In genomic region chr6:7108196-7108963, GRCh38 we compare ENCODE assay signal across 8 cellular contexts. TPM values are rescaled to one million over a fixed set of nuclear protein-coding genes. Genes with fewer than 3 reads are reported as not detected.
DNase-seq lines count a peak whose midpoint lies in the region.

No MANE protein-coding gene starts in this region.

- peak; percentile 34 to 36 for DNase-seq in NCI-H524 (lab: John Stamatoyannopoulos, UW)
- no peak for DNase-seq in NCI-H524 treated with DMSO at 0.1 percent for 48 hours (lab: John Stamatoyannopoulos, UW)
- peak; percentile 32 to 34 for DNase-seq in activated CD4-positive, alpha-beta T cell treated with anti-CD3 and anti-CD28 coated beads, Interleukin-2, amount 50 U/mL, for 4 hours
- peak; percentile 90 for DNase-seq in mesenteric fat pad (ENCODE audit: low spot score)
- DNase-seq in stimulated activated naive CD4-positive, alpha-beta T cell treated with Interleukin-2 at 50 U/mL for 16 hours (lab: John Stamatoyannopoulos, UW) = peak; percentile 40
- no peak for DNase-seq in NOMO-1 treated with dmso at 0.1 percent for 144 hours (lab: John Stamatoyannopoulos, UW; ENCODE audit: unreplicated experiment)

- peaks cover 6% of the 10 kb centered on the region for H3K4me1 ChIP-seq in endocrine pancreas (ENCODE audit: control insufficient read depth, insufficient read depth, low read length)

- H3K36me3 ChIP-seq in KOPT-K1 (ENCODE audit: insufficient read depth, low read length) = no peaks in the 10 kb centered on the region
- no peaks in the 10 kb centered on the region for H3K36me3 ChIP-seq in endocrine pancreas (ENCODE audit: control insufficient read depth, insufficient read depth, low read length)

- H3K9ac ChIP-seq in endocrine pancreas (ENCODE audit: control insufficient read depth, insufficient read depth, low read length) = peak overlapping the region; percentile 65

- H3K4me3 ChIP-seq in endocrine pancreas (ENCODE audit: control insufficient read depth, insufficient read depth, low read length) = no peak overlapping the region

- peak overlapping the region; percentile 78 for H3K27ac ChIP-seq in KOPT-K1 (ENCODE audit: low read depth, low read length, poor library complexity, severe bottlenecking)

- H3K27me3 ChIP-seq in endocrine pancreas (ENCODE audit: control insufficient read depth, insufficient read depth, low read length) = no peaks in the 10 kb centered on the region

- H3K9me3 ChIP-seq in KOPT-K1 (ENCODE audit: insufficient read depth, low read length, poor library complexity, severe bottlenecking) (no peaks in the 10 kb centered on the region), endocrine pancreas (ENCODE audit: control insufficient read depth, low read length) (no peaks in the 10 kb centered on the region)

RNA-seq across cellular contexts. Expression of gene RREB1, which starts 0.6 kb away (rescaled TPM):
- 94.5 TPM for total RNA-seq in mesenteric fat pad

Comparison
In these comparisons a context has a peak if more than half of its experiments do, and no peak if none do; other contexts are left out.
1. DNase-seq: peak in NCI-H524 (2 of 2), activated CD4-positive, alpha-beta T cell treated with anti-CD3 and anti-CD28 coated beads, Interleukin-2, amount 50 U/mL, for 4 hours (2 of 2), mesenteric fat pad (single experiment) and stimulated activated naive CD4-positive, alpha-beta T cell treated with Interleukin-2 at 50 U/mL for 16 hours (single experiment); none in NCI-H524 treated with DMSO at 0.1 percent for 48 hours (single experiment) and NOMO-1 treated with dmso at 0.1 percent for 144 hours (single experiment).